Comparison of ENCODE assay signal across 35 cellular contexts in the genomic region with DNA sequence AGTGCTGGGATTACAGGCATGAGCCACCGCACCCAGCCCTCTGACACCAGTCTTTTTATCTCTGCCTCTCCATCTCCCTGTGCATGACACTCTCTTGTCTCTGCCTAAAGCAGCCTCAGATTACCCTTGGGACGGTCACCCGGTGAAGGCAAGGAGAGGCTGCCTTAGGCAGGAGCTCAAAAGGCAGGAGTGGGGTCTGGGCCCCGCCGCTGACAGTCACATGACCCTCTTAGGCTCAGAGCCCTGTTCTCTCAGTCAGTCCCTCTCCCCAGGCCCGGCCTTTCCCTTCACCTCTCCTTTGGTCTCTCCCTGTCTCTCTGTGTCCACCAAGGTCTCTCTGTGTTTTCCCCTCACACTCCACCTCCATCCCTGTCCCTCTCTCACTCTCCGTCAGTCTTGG. TPM values are rescaled to one million over a fixed set of nuclear protein-coding genes. Genes with fewer than 3 reads are reported as not detected.
"Had no signal": no experiment of that assay in that cellular context is flagged by ENCODE, and none has a peak within 500 bp of the region (broad histone marks: within the 10 kb centered on the region; RNA-seq: fewer than 3 reads in every experiment).

No MANE protein-coding gene starts in this region.

- H3K4me3 ChIP-seq: adrenal gland, ascending aorta, breast epithelium, cardiac muscle cell, colonic mucosa, esophagus squamous epithelium, gastroesophageal sphincter had no signal

- H3K4me1 ChIP-seq: ascending aorta, colonic mucosa had no signal

- FAIRE-seq: endometrium, endothelial cell of umbilical vein had no signal

- ATAC-seq: activated CD4-positive, CD25-positive, alpha-beta regulatory T cell treated with anti-CD3 and anti-CD28 coated beads, Interleukin-2, amount 50 U/mL, for 24 hours; activated CD8-positive, alpha-beta T cell treated with anti-CD3 and anti-CD28 coated beads for 36 hours; activated T-cell treated with anti-CD3 and anti-CD28 coated beads, Interleukin-2, amount 50 U/mL, for 4 hours; activated T-helper 17 cell treated with anti-CD3 and anti-CD28 coated beads, Interleukin-2, amount 50 U/mL, for 72 hours; gastroesophageal sphincter; T-helper 17 cell had no signal

- H3K27ac ChIP-seq: adrenal gland, ascending aorta, breast epithelium, cardiac muscle cell, colonic mucosa, epithelial cell of prostate, esophagus squamous epithelium, gastroesophageal sphincter, WERI-Rb-1 had no signal

- H3K27me3 ChIP-seq: ascending aorta, cardiac muscle cell had no signal

- DNase-seq: activated B cell treated with CpG ODN at 0.5 μM for 24 hours; activated CD4-positive, alpha-beta T cell treated with anti-CD3 and anti-CD28 coated beads for 48 hours; activated CD4-positive, alpha-beta T cell treated with anti-CD3 and anti-CD28 coated beads, Interleukin-2, amount 50 U/mL, for 1 hour; activated CD4-positive, alpha-beta T cell treated with anti-CD3 and anti-CD28 coated beads, Interleukin-2, amount 50 U/mL, for 48 hours; activated CD8-positive, alpha-beta memory T cell treated with anti-CD3 and anti-CD28 coated beads for 24 hours; activated CD8-positive, alpha-beta T cell treated with anti-CD3 and anti-CD28 coated beads for 36 hours; activated effector memory CD4-positive, alpha-beta T cell treated with Interleukin-2 at 50 U/mL for 16 hours; activated gamma-delta T cell treated with Interleukin-2 at 50 U/mL for 16 hours; activated naive CD4-positive, alpha-beta T cell treated with anti-CD3 and anti-CD28 coated beads, Interleukin-2, amount 50 U/mL, for 16 hours; activated naive CD4-positive, alpha-beta T cell treated with Interleukin-2 at 50 U/mL for 16 hours; activated T-cell treated with anti-CD3 and anti-CD28 coated beads, Interleukin-2, amount 50 U/mL, for 4 hours; adrenal gland; central memory CD4-positive, alpha-beta T cell; cerebellar nuclear complex; colonic mucosa; effector CD8-positive, alpha-beta T cell; esophagus squamous epithelium; foreskin melanocyte; T-helper 1 cell; T-helper 17 cell; T1000; WERI-Rb-1 had no signal

- H3K9me3 ChIP-seq: adrenal gland, ascending aorta, breast epithelium, colonic mucosa, esophagus squamous epithelium, gastroesophageal sphincter had no signal

- H3K36me3 ChIP-seq: adrenal gland, ascending aorta, breast epithelium, cardiac muscle cell, colonic mucosa, esophagus squamous epithelium, gastroesophageal sphincter, WERI-Rb-1 had no signal

RNA-seq across cellular contexts. Expression of a gene that starts 22.5 kb away (rescaled TPM):
- total RNA-seq: activated B cell treated with CpG ODN at 0.5 μM for 24 hours; activated CD8-positive, alpha-beta T cell treated with anti-CD3 and anti-CD28 coated beads for 36 hours; activated T-cell treated with anti-CD3 and anti-CD28 coated beads, Interleukin-2, amount 50 U/mL, for 4 hours; activated T-helper 17 cell treated with anti-CD3 and anti-CD28 coated beads, Interleukin-2, amount 50 U/mL, for 72 hours; ascending aorta; cardiac muscle cell; colonic mucosa; dermis microvascular lymphatic vessel endothelial cell; endothelial cell of umbilical vein; fibroblast of lung; fibroblast of villous mesenchyme; gastroesophageal sphincter; glomerular endothelial cell; T-helper 17 cell had no signal
- polyA plus RNA-seq: cardiac muscle cell, endothelial cell of umbilical vein, fibroblast of lung had no signal

RNA-seq across cellular contexts. Expression of a gene that starts 34.4 kb away (rescaled TPM):
- total RNA-seq: activated B cell treated with CpG ODN at 0.5 μM for 24 hours; activated CD8-positive, alpha-beta T cell treated with anti-CD3 and anti-CD28 coated beads for 36 hours; activated T-helper 17 cell treated with anti-CD3 and anti-CD28 coated beads, Interleukin-2, amount 50 U/mL, for 72 hours; breast epithelium; dermis microvascular lymphatic vessel endothelial cell; endothelial cell of umbilical vein; esophagus squamous epithelium; fibroblast of lung; fibroblast of villous mesenchyme; gastroesophageal sphincter; glomerular endothelial cell; T-helper 17 cell had no signal
- polyA plus RNA-seq: cardiac muscle cell, endothelial cell of umbilical vein, fibroblast of lung had no signal
